ENCODE assay signal across 27 cellular contexts in the genomic region with DNA sequence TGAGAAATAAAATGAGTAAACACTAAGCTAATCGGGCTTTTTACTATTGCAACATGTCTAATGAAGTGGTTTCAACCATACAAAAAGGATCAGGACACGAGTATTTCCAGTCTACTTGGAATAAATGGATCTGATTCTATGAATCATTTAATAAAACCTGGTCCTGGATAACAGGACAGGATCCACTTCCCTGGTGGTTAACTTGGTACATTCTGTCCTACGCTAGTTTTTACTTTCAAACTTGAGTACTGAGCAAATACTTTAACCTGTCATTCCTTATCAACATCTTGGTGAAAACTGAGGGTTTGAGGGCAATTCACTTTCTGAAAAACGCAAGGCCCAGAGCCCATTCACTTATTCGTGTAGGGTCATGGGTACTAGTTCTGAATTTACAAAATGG.
"Had no signal": no experiment of that assay in that cellular context is flagged by ENCODE, and none has a peak within 500 bp of the region (broad histone marks: within the 10 kb centered on the region; RNA-seq: fewer than 3 reads in every experiment).

No MANE protein-coding gene starts in this region.

- H3K27ac Mint-ChIP-seq: stimulated activated effector memory CD8-positive, alpha-beta T cell treated with anti-CD3 and anti-CD28 coated beads, Interleukin-12 subunit alpha, Interleukin-12 subunit beta, amount 100 ng/mL, for 72 hours; stimulated activated memory B cell treated with anti-CD40 and anti-IgM and Interleukin-4, amounts not matched to agents 10 μg/mL and 1 μg/mL and 100 μg/mL, for 72 hours; stimulated activated naive CD8-positive, alpha-beta T cell treated with anti-CD3 and anti-CD28 coated beads, Interleukin-15, amount 100 ng/mL, for 72 hours; stimulated activated naive CD8-positive, alpha-beta T cell treated with anti-CD3 and anti-CD28 coated beads, Interleukin-15, Interleukin-2, amounts not matched to agents 100 ng/mL and 50 ng/mL, for 24 hours; type B pancreatic cell had no signal

- H3K4me1 Mint-ChIP-seq: stimulated activated effector memory CD8-positive, alpha-beta T cell treated with anti-CD3 and anti-CD28 coated beads, Interleukin-12 subunit alpha, Interleukin-12 subunit beta, amount 100 ng/mL, for 72 hours; stimulated activated naive CD8-positive, alpha-beta T cell treated with anti-CD3 and anti-CD28 coated beads, Interleukin-15, amount 100 ng/mL, for 72 hours had no signal

- ATAC-seq: stimulated activated effector memory CD8-positive, alpha-beta T cell treated with anti-CD3 and anti-CD28 coated beads, Interleukin-12 subunit alpha, Interleukin-12 subunit beta, amount 100 ng/mL, for 72 hours; stimulated activated memory B cell treated with anti-CD40 and anti-IgM and Interleukin-4, amounts not matched to agents 10 μg/mL and 1 μg/mL and 100 μg/mL, for 72 hours; stimulated activated naive B cell treated with anti-CD40 and anti-IgM and Interleukin-4, amounts not matched to agents 10 μg/mL and 1 μg/mL and 100 μg/mL, for 72 hours; stimulated activated naive CD8-positive, alpha-beta T cell treated with anti-CD3 and anti-CD28 coated beads, Interleukin-15, amount 100 ng/mL, for 72 hours; stimulated activated naive CD8-positive, alpha-beta T cell treated with anti-CD3 and anti-CD28 coated beads, Interleukin-15, Interleukin-2, amounts not matched to agents 100 U/mL and 50 U/mL, for 24 hours had no signal

- H3K4me1 ChIP-seq: suprapubic skin, testis, thyroid gland, tibial artery, tibial nerve, transverse colon, uterus, vagina had no signal

- H3K27me3 ChIP-seq: stomach, suprapubic skin, testis, thyroid gland, tibial artery, tibial nerve, transverse colon, upper lobe of left lung, uterus, vagina had no signal

- DNase-seq: stimulated activated CD4-positive, alpha-beta T cell treated with anti-CD3 and anti-CD28 coated beads, Interleukin-2, amount 100 ng/mL, for 24 hours; stimulated activated CD4-positive, alpha-beta T cell treated with anti-CD3 and anti-CD28 coated beads, Interleukin-2, amount 100 ng/mL, for 48 hours; stimulated activated CD4-positive, alpha-beta T cell treated with anti-CD3 and anti-CD28 coated beads, Interleukin-4, amount 100 ng/mL, for 1 hour; stimulated activated CD4-positive, alpha-beta T cell treated with anti-CD3 and anti-CD28 coated beads, Interleukin-4, amount 100 ng/mL, for 4 hours; stimulated activated CD8-positive, alpha-beta memory T cell treated with anti-CD3 and anti-CD28 coated beads, Interleukin-4, amount 100 ng/mL, for 48 hours; stimulated activated naive B cell treated with anti-CD40 and anti-IgM and Interleukin-4, amounts not matched to agents 10 μg/mL and 1 μg/mL and 100 μg/mL, for 72 hours; stimulated activated naive CD4-positive, alpha-beta T cell; stimulated activated naive CD4-positive, alpha-beta T cell treated with Interleukin-2 at 50 U/mL for 16 hours; stimulated activated naive CD8-positive, alpha-beta T cell treated with anti-CD3 and anti-CD28 coated beads, Interleukin-15, amount 100 ng/mL, for 72 hours; stimulated activated naive CD8-positive, alpha-beta T cell treated with anti-CD3 and anti-CD28 coated beads, Interleukin-15, Interleukin-2, amounts not matched to agents 100 U/mL and 50 U/mL, for 24 hours; stomach; substantia nigra; testis; thyroid gland; tibial artery; trophoblast cell; upper lobe of left lung; uterus had no signal

- H3K9me3 Mint-ChIP-seq: stimulated activated effector memory CD8-positive, alpha-beta T cell treated with anti-CD3 and anti-CD28 coated beads, Interleukin-12 subunit alpha, Interleukin-12 subunit beta, amount 100 ng/mL, for 72 hours; stimulated activated memory B cell treated with anti-CD40 and anti-IgM and Interleukin-4, amounts not matched to agents 10 μg/mL and 1 μg/mL and 100 μg/mL, for 72 hours; stimulated activated naive B cell treated with anti-CD40 and anti-IgM and Interleukin-4, amounts not matched to agents 10 μg/mL and 1 μg/mL and 100 μg/mL, for 72 hours; stimulated activated naive CD8-positive, alpha-beta T cell treated with anti-CD3 and anti-CD28 coated beads, Interleukin-15, amount 100 ng/mL, for 72 hours; stimulated activated naive CD8-positive, alpha-beta T cell treated with anti-CD3 and anti-CD28 coated beads, Interleukin-15, Interleukin-2, amounts not matched to agents 100 ng/mL and 50 ng/mL, for 24 hours; type B pancreatic cell had no signal

- H3K9me3 ChIP-seq: stomach, suprapubic skin, testis, thoracic aorta, thyroid gland, tibial artery, tibial nerve, transverse colon, upper lobe of left lung, uterus, vagina had no signal

- H3K27ac ChIP-seq: stomach, suprapubic skin, testis, thoracic aorta, thyroid gland, tibial artery, tibial nerve, transverse colon, upper lobe of left lung, uterus, vagina had no signal

- H3K36me3 ChIP-seq: stomach, suprapubic skin, thoracic aorta, thyroid gland, tibial artery, tibial nerve, transverse colon, upper lobe of left lung, uterus, vagina had no signal

- H3K36me3 Mint-ChIP-seq: stimulated activated effector memory CD8-positive, alpha-beta T cell treated with anti-CD3 and anti-CD28 coated beads, Interleukin-12 subunit alpha, Interleukin-12 subunit beta, amount 100 ng/mL, for 72 hours had no signal

- H3K4me3 ChIP-seq: stomach, suprapubic skin, testis, thoracic aorta, thyroid gland, tibial artery, tibial nerve, transverse colon, upper lobe of left lung, uterus, vagina had no signal

- H3K4me3 Mint-ChIP-seq: stimulated activated effector memory CD8-positive, alpha-beta T cell treated with anti-CD3 and anti-CD28 coated beads, Interleukin-12 subunit alpha, Interleukin-12 subunit beta, amount 100 ng/mL, for 72 hours; stimulated activated memory B cell treated with anti-CD40 and anti-IgM and Interleukin-4, amounts not matched to agents 10 μg/mL and 1 μg/mL and 100 μg/mL, for 72 hours; stimulated activated naive B cell treated with anti-CD40 and anti-IgM and Interleukin-4, amounts not matched to agents 10 μg/mL and 1 μg/mL and 100 μg/mL, for 72 hours; stimulated activated naive CD8-positive, alpha-beta T cell treated with anti-CD3 and anti-CD28 coated beads, Interleukin-15, amount 100 ng/mL, for 72 hours; stimulated activated naive CD8-positive, alpha-beta T cell treated with anti-CD3 and anti-CD28 coated beads, Interleukin-15, Interleukin-2, amounts not matched to agents 100 ng/mL and 50 ng/mL, for 24 hours; type B pancreatic cell had no signal

- H3K27me3 Mint-ChIP-seq: stimulated activated memory B cell treated with anti-CD40 and anti-IgM and Interleukin-4, amounts not matched to agents 10 μg/mL and 1 μg/mL and 100 μg/mL, for 72 hours; stimulated activated naive B cell treated with anti-CD40 and anti-IgM and Interleukin-4, amounts not matched to agents 10 μg/mL and 1 μg/mL and 100 μg/mL, for 72 hours; stimulated activated naive CD8-positive, alpha-beta T cell treated with anti-CD3 and anti-CD28 coated beads, Interleukin-15, amount 100 ng/mL, for 72 hours; stimulated activated naive CD8-positive, alpha-beta T cell treated with anti-CD3 and anti-CD28 coated beads, Interleukin-15, Interleukin-2, amounts not matched to agents 100 ng/mL and 50 ng/mL, for 24 hours; type B pancreatic cell had no signal
